ENCODE assay signal across 8 cellular contexts in the genomic region with DNA sequence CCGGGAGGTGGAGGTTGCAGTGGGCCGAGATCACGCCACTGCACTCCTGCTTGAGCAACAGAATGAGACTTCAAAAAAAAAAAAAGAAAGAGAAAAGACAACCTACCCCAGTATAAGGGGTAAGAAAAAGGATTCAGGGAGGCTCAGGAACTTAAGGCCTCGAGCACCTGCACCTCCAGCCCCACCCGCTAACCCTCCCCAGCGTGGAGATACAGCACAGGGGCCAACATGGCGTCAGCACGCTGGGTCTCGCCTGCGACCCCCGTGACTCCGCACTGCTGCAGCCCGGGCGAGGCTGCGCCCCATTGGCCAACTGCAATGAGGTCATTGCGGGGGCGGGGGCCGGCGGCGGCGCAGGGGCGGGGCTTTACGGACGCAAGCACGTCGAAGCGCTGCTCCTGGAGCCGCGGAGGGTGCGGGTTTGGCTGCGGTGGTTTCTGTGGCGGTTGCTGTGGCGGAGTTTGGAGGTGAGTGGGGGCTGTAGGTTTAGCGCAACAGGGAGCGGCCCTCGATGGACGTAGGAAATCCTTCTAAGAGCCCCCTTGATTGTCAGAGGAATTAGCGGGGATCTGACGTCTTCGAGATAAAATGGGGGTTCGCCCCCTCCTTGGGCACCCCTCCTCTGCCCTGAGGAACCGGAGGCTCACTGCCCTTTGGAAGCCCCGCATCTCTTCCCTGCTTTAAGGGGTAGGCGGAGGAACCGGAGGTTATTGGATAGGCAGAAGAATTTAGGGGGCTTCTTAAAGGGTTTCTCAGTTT. TPM values are rescaled to one million over a fixed set of nuclear protein-coding genes. Genes with fewer than 3 reads are reported as not detected.
DNase-seq lines count a peak whose midpoint lies in the region; ATAC-seq, FAIRE-seq and TF ChIP-seq lines count a peak whose summit lies in the region.

Gene ATP6V0A1, plus strand, starts transcription at position 382 of the 759 bp plus-strand sequence. CDS start 2,017 bp downstream, outside the sequence.

- TF ChIP-seq CTCF in kidney (IDR thresholded peaks at IDR 0.05; ENCODE audit: borderline replicate concordance, extremely low read depth, insufficient read depth): no peak

- no peaks in the 10 kb centered on the region for H3K9me3 ChIP-seq in kidney (ENCODE audit: control insufficient read depth in 1 of 2, low read length in 2 of 2)

- intact Hi-C loops in kidney (cut with DNase I): no loop called here

- H3K9ac ChIP-seq in kidney (ENCODE audit: low read length in 2 of 2): peak within 1 kb of the TSS; percentile 93 to 99

- peaks cover 12 to 14% of the 10 kb centered on the region in 2 donors for H3K4me1 ChIP-seq in kidney (ENCODE audit: control insufficient read depth in 1 of 2, insufficient read depth in 1 of 2, low read depth in 1 of 2, low read length in 2 of 2)

- FAIRE-seq in kidney (lab: Jason Lieb, UNC): no peak

- H3K36me3 ChIP-seq in kidney (ENCODE audit: control insufficient read depth in 1 of 2, insufficient read depth in 2 of 2, low read length in 2 of 2): peaks cover 0 to 3% of the 10 kb centered on the region in 2 donors

- H3K4me3 ChIP-seq in kidney (ENCODE audit: low read length in 2 of 2): peak within 1 kb of the TSS; percentile 91 to 94

- H3K27ac ChIP-seq in kidney (ENCODE audit: low read depth in 2 of 2, low read length in 2 of 2): peak within 1 kb of the TSS; percentile 97 to 98

- peak; percentile 59 for ATAC-seq in HG03097 (IDR thresholded peaks at IDR 0.05; ENCODE audit: low FRiP score, unreplicated experiment)

- DNase-seq in NK-92 (lab: John Stamatoyannopoulos, UW; ENCODE audit: unreplicated experiment) (peak; percentile 27), NCI-H345 (lab: John Stamatoyannopoulos, UW) (peak; percentile 94), cerebellum (ENCODE audit: low spot score) (peak; percentile 97), kidney (peak; percentile 98)
- DNase-seq in NK-92 treated with Interleukin-12 subunit alpha and Interleukin-12 subunit beta, amount 100 ng/mL, for 24 hours (lab: John Stamatoyannopoulos, UW): no peak
- peak; percentile 77 for DNase-seq in activated CD4-positive, alpha-beta T cell treated with anti-CD3 and anti-CD28 coated beads for 1 hour
- DNase-seq in stimulated activated CD4-positive, alpha-beta T cell treated with anti-CD3 and anti-CD28 coated beads, Interleukin-15, amount 100 ng/mL, for 1 hour (ENCODE audit: low read depth in 1 of 2, low spot score in 1 of 2): peak; percentile 67 to 85

RNA-seq across cellular contexts. Expression of gene ATP6V0A1, which starts in this region (rescaled TPM):
- total RNA-seq in cerebellum: 210 TPM
- total RNA-seq in kidney: 110 TPM
- 108 TPM for polyA plus RNA-seq in kidney (ENCODE audit: insufficient read depth, low read depth, low replicate concordance)
